Comparison of ENCODE assay signal across 20 cellular contexts in the genomic region with DNA sequence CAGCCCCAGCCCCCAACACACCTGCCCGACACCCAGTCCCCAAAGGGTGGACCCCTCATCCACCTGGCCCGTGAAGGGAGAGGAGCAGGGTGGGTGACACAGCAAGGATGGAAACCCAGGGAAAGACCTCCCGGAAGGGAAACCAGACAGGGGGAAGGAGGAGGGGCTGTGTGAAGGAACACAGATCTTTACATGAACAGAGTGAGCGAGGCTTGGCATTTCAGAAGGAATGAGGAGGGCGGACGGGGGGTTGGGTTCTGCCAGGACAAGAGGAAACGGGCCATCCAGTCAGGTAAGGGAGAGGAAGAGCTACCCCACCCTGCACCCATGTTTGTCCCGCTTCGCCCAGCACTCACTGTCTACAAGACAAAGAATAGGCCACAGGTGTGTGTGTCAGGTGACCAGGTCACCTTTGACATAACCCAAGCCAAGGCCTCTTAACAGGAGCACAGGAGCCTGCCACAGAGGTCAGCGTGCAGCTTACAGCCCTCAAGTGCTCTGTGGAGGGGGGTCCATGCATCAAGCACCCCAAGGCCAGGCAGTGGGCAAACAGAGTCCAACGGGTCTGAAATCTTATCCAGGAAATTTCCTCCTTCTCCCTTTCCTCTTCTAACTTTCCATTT.
"Had no signal": no experiment of that assay in that cellular context is flagged by ENCODE, and none has a peak within 500 bp of the region (broad histone marks: within the 10 kb centered on the region; RNA-seq: fewer than 3 reads in every experiment).

No MANE protein-coding gene starts in this region.

- H3K27me3 ChIP-seq: dorsolateral prefrontal cortex, gastrocnemius medialis, heart left ventricle, stomach, testis had no signal

- FAIRE-seq: bronchial epithelial cell, small intestine had no signal

- H3K4me3 ChIP-seq: gastrocnemius medialis, heart left ventricle, lung, prostate gland, stomach, testis had no signal

- ATAC-seq: activated CD4-positive, CD25-positive, alpha-beta regulatory T cell treated with anti-CD3 and anti-CD28 coated beads, Interleukin-2, amount 50 U/mL, for 24 hours; gastrocnemius medialis; heart left ventricle; left cardiac atrium; right cardiac atrium had no signal

- H3K9me3 ChIP-seq: gastrocnemius medialis, heart left ventricle, neutrophil, prostate gland, stomach, testis had no signal

- H3K27me3 Mint-ChIP-seq: activated naive CD8-positive, alpha-beta T cell treated with anti-CD3 and anti-CD28 coated beads, Interleukin-2, amount 10 ng/mL, durations not matched to agents 7 days and 5 days had no signal

- H3K27ac Mint-ChIP-seq: activated T-helper 1 cell treated with anti-CD3 and anti-CD28 coated beads, Interleukin-12 subunit alpha, Interleukin-12 subunit beta, Interleukin-2, Interleukin-4 antibody, amounts not matched to agents 30 ng/mL and 10 ng/mL and 1 ng/mL, durations not matched to agents 14 hours and 24 hours and 36 hours; T-helper 2 cell treated with Interferon-gamma antibody and Interleukin-4, amounts not matched to agents 5 μg/mL and 100 μg/mL, for 36 hours had no signal

- H3K4me3 Mint-ChIP-seq: activated naive CD8-positive, alpha-beta T cell treated with anti-CD3 and anti-CD28 coated beads, Interleukin-2, amount 10 ng/mL, durations not matched to agents 7 days and 5 days; activated T-helper 1 cell treated with anti-CD3 and anti-CD28 coated beads, Interleukin-12 subunit alpha, Interleukin-12 subunit beta, Interleukin-2, Interleukin-4 antibody, amounts not matched to agents 30 ng/mL and 10 ng/mL and 1 ng/mL, durations not matched to agents 14 hours and 24 hours and 36 hours; T-helper 2 cell treated with Interferon-gamma antibody and Interleukin-4, amounts not matched to agents 5 μg/mL and 100 μg/mL, for 36 hours had no signal

- DNase-seq: activated CD4-positive, alpha-beta T cell treated with anti-CD3 and anti-CD28 coated beads, Interleukin-2, amount 50 U/mL, for 1 hour; activated CD8-positive, alpha-beta memory T cell treated with anti-CD3 and anti-CD28 coated beads for 24 hours; activated naive CD4-positive, alpha-beta T cell; activated naive CD8-positive, alpha-beta T cell treated with anti-CD3 and anti-CD28 coated beads, Interleukin-2, amount 10 ng/mL, durations not matched to agents 7 days and 5 days; dorsolateral prefrontal cortex; erythroblast; gastrocnemius medialis; heart left ventricle; left cardiac atrium; right cardiac atrium; small intestine; stomach; testis had no signal

- H3K27ac ChIP-seq: gastrocnemius medialis, heart left ventricle, neutrophil, prostate gland, stomach, testis had no signal

- H3K9me3 Mint-ChIP-seq: activated naive CD8-positive, alpha-beta T cell treated with anti-CD3 and anti-CD28 coated beads, Interleukin-2, amount 10 ng/mL, durations not matched to agents 7 days and 5 days; activated T-helper 1 cell treated with anti-CD3 and anti-CD28 coated beads, Interleukin-12 subunit alpha, Interleukin-12 subunit beta, Interleukin-2, Interleukin-4 antibody, amounts not matched to agents 30 ng/mL and 10 ng/mL and 1 ng/mL, durations not matched to agents 14 hours and 24 hours and 36 hours; T-helper 2 cell treated with Interferon-gamma antibody and Interleukin-4, amounts not matched to agents 5 μg/mL and 100 μg/mL, for 36 hours had no signal

- H3K36me3 ChIP-seq: gastrocnemius medialis, neutrophil had no signal

- H3K4me1 ChIP-seq: gastrocnemius medialis, prostate gland, testis had no signal
